ENCODE assay signal across 18 cellular contexts in genomic region chr17:21296097-21297025, GRCh38. TPM values are rescaled to one million over a fixed set of nuclear protein-coding genes. Genes with fewer than 3 reads are reported as not detected.
A peak's percentile ranks its signal among the peaks of the same experiment; 100 is the strongest.
DNase-seq lines count a peak whose midpoint lies in the region; ATAC-seq and TF ChIP-seq lines count a peak whose summit lies in the region.
"Had no signal": no experiment of that assay in that cellular context is flagged by ENCODE, and none has a peak within 500 bp of the region (broad histone marks: within the 10 kb centered on the region; RNA-seq: fewer than 3 reads in every experiment).

No MANE protein-coding gene starts in this region.

- ATAC-seq in activated naive CD8-positive, alpha-beta T cell treated with anti-CD3 and anti-CD28 coated beads, Interleukin-2, amount 50 U/mL, for 24 hours = no peak
- ATAC-seq in WTC11 (no peak), left lobe of liver (peak; percentile 60), upper lobe of right lung (no peak)
- ATAC-seq: T-cell had no signal

- peaks cover 10% of the 10 kb centered on the region for H3K4me1 Mint-ChIP-seq in activated naive CD8-positive, alpha-beta T cell treated with anti-CD3 and anti-CD28 coated beads for 36 hours
- peaks cover 15% of the 10 kb centered on the region for H3K4me1 Mint-ChIP-seq in activated naive CD8-positive, alpha-beta T cell treated with anti-CD3 and anti-CD28 coated beads, Interleukin-2, amount 50 U/mL, for 24 hours
- no peaks in the 10 kb centered on the region for H3K4me1 Mint-ChIP-seq in WTC11
- H3K4me1 Mint-ChIP-seq: mesothelial cell of epicardium had no signal

- no peak overlapping the region for H3K4me3 ChIP-seq in upper lobe of right lung
- H3K4me3 ChIP-seq: tibial artery had no signal

- H3K9me3 ChIP-seq in upper lobe of right lung = no peaks in the 10 kb centered on the region
- H3K9me3 ChIP-seq: tibial artery had no signal

- POLR2A ChIA-PET in WTC11 (lab: Charles Lee) = no interaction called here

- H3K4me1 ChIP-seq in upper lobe of right lung = no peaks in the 10 kb centered on the region

- H3K27ac Mint-ChIP-seq in activated naive CD8-positive, alpha-beta T cell treated with anti-CD3 and anti-CD28 coated beads for 36 hours = peak overlapping the region; percentile 16
- H3K27ac Mint-ChIP-seq in activated naive CD8-positive, alpha-beta T cell treated with anti-CD3 and anti-CD28 coated beads, Interleukin-2, amount 50 U/mL, for 24 hours = no peak overlapping the region
- H3K27ac Mint-ChIP-seq in WTC11 = peak overlapping the region; percentile 76; the same call in 1 of the 2 replicates
- H3K27ac Mint-ChIP-seq: activated naive CD8-positive, alpha-beta T cell treated with anti-CD3 and anti-CD28 coated beads, Interleukin-2, amount 10 ng/mL, durations not matched to agents 7 days and 5 days; mesothelial cell of epicardium had no signal

- no peak for DNase-seq in activated naive CD8-positive, alpha-beta T cell treated with anti-CD3 and anti-CD28 coated beads for 36 hours
- no peak for DNase-seq in activated naive CD8-positive, alpha-beta T cell treated with anti-CD3 and anti-CD28 coated beads, Interleukin-2, amount 50 U/mL, for 24 hours
- DNase-seq in WTC11 (ENCODE audit: low spot score) (no peak), left lobe of liver (ENCODE audit: low spot score) (no peak), upper lobe of right lung (peak; percentile 64), islet precursor cell (no peak), dedifferentiated amniotic fluid mesenchymal stem cell (ENCODE audit: extremely low spot score) (no peak)
- DNase-seq in activated CD4-positive, CD25-positive, alpha-beta regulatory T cell (lab: John Stamatoyannopoulos, UW) = no peak
- DNase-seq: activated CD8-positive, alpha-beta memory T cell treated with anti-CD3 and anti-CD28 coated beads for 24 hours; activated naive CD8-positive, alpha-beta T cell treated with anti-CD3 and anti-CD28 coated beads, Interleukin-2, amount 10 ng/mL, durations not matched to agents 7 days and 5 days; effector memory CD4-positive, alpha-beta T cell; EL; hippocampal formation; NCI-H526; retina; T-cell; tibial artery had no signal

- H3K4me3 Mint-ChIP-seq in activated naive CD8-positive, alpha-beta T cell treated with anti-CD3 and anti-CD28 coated beads for 36 hours = no peak overlapping the region
- no peak overlapping the region for H3K4me3 Mint-ChIP-seq in activated naive CD8-positive, alpha-beta T cell treated with anti-CD3 and anti-CD28 coated beads, Interleukin-2, amount 50 U/mL, for 24 hours
- no peak overlapping the region for H3K4me3 Mint-ChIP-seq in WTC11
- H3K4me3 Mint-ChIP-seq: activated naive CD8-positive, alpha-beta T cell treated with anti-CD3 and anti-CD28 coated beads, Interleukin-2, amount 10 ng/mL, durations not matched to agents 7 days and 5 days; mesothelial cell of epicardium; T-cell had no signal

- peaks cover 32% of the 10 kb centered on the region for H3K36me3 ChIP-seq in upper lobe of right lung

- CTCF ChIA-PET in WTC11 (lab: Charles Lee) = interaction anchor here (0.5 to 1.3 kb wide), 3 partner anchors 13 to 215 kb away, joined by 3 to 5 read pairs (median 4); no protein-coding TSS in a partner anchor

- H3K27me3 Mint-ChIP-seq in activated naive CD8-positive, alpha-beta T cell treated with anti-CD3 and anti-CD28 coated beads for 36 hours = peaks cover 3% of the 10 kb centered on the region
- no peaks in the 10 kb centered on the region for H3K27me3 Mint-ChIP-seq in activated naive CD8-positive, alpha-beta T cell treated with anti-CD3 and anti-CD28 coated beads, Interleukin-2, amount 50 U/mL, for 24 hours
- H3K27me3 Mint-ChIP-seq in WTC11 (ENCODE audit: low read depth) = peaks cover 3% of the 10 kb centered on the region; the same call in 1 of the 2 replicates
- H3K27me3 Mint-ChIP-seq: activated naive CD8-positive, alpha-beta T cell treated with anti-CD3 and anti-CD28 coated beads, Interleukin-2, amount 10 ng/mL, durations not matched to agents 7 days and 5 days had no signal

- no peak for TF ChIP-seq CTCF in WTC11 (IDR thresholded peaks at IDR 0.05)
- TF ChIP-seq CTCF in upper lobe of right lung (IDR thresholded peaks at IDR 0.05) = no peak

- H3K9me3 Mint-ChIP-seq in activated naive CD8-positive, alpha-beta T cell treated with anti-CD3 and anti-CD28 coated beads for 36 hours = no peaks in the 10 kb centered on the region
- H3K9me3 Mint-ChIP-seq in activated naive CD8-positive, alpha-beta T cell treated with anti-CD3 and anti-CD28 coated beads, Interleukin-2, amount 50 U/mL, for 24 hours = no peaks in the 10 kb centered on the region
- H3K9me3 Mint-ChIP-seq in WTC11 = peaks cover 14% of the 10 kb centered on the region
- H3K9me3 Mint-ChIP-seq: activated naive CD8-positive, alpha-beta T cell treated with anti-CD3 and anti-CD28 coated beads, Interleukin-2, amount 10 ng/mL, durations not matched to agents 7 days and 5 days had no signal

- no peaks in the 10 kb centered on the region for H3K27me3 ChIP-seq in upper lobe of right lung
- H3K27me3 ChIP-seq: tibial artery had no signal

- intact Hi-C loops in upper lobe of right lung (cut with DNase I) = no loop called here

- H3K27ac ChIP-seq in upper lobe of right lung = no peak overlapping the region

- H3K36me3 Mint-ChIP-seq in activated naive CD8-positive, alpha-beta T cell treated with anti-CD3 and anti-CD28 coated beads for 36 hours = peaks cover 18% of the 10 kb centered on the region
- peaks cover 37% of the 10 kb centered on the region for H3K36me3 Mint-ChIP-seq in activated naive CD8-positive, alpha-beta T cell treated with anti-CD3 and anti-CD28 coated beads, Interleukin-2, amount 50 U/mL, for 24 hours (ENCODE audit: low read depth)
- peaks cover 54% of the 10 kb centered on the region for H3K36me3 Mint-ChIP-seq in WTC11

TF ChIP-seq in WTC11, 78 proteins besides CTCF, POLR2A, EP300 and RAD21 (continues in another document):
- TF ChIP-seq ERG (CRISPR knock-in tag; IDR thresholded peaks at IDR 0.05) (no peak), AR (CRISPR knock-in tag; IDR thresholded peaks at IDR 0.05) (no peak), SMAD4 (CRISPR knock-in tag; IDR thresholded peaks at IDR 0.05) (no peak), ZNF416 (CRISPR knock-in tag; IDR thresholded peaks at IDR 0.05) (no peak), E2F1 (CRISPR knock-in tag; IDR thresholded peaks at IDR 0.05) (no peak), ETV6 (CRISPR knock-in tag; IDR thresholded peaks at IDR 0.05) (no peak), NFE2L1 (CRISPR knock-in tag; IDR thresholded peaks at IDR 0.05) (no peak), EMX1 (CRISPR knock-in tag; IDR thresholded peaks at IDR 0.05) (no peak)

RNA-seq across cellular contexts. Expression of gene MAP2K3, which starts 11.8 kb away (rescaled TPM):
- 100 to 1,000 TPM; 136 to 139 TPM for total RNA-seq in activated naive CD8-positive, alpha-beta T cell treated with anti-CD3 and anti-CD28 coated beads for 36 hours
- total RNA-seq in WTC11 (2021) (33.7 to 39.7 TPM (median 35.3 TPM) in 3 replicates), left lobe of liver (71.5 TPM), upper lobe of right lung (68.3 TPM)

RNA-seq across cellular contexts. Expression of gene NATD1, which starts 43.2 kb away (rescaled TPM):
- total RNA-seq in activated naive CD8-positive, alpha-beta T cell treated with anti-CD3 and anti-CD28 coated beads for 36 hours = 1 to 10 TPM in 1 of 2 experiments, under 1 TPM in 1; 0.90 to 1.1 TPM
- total RNA-seq in WTC11 (2021) = 10.1 to 11.2 TPM (median 11.1 TPM) in 3 replicates
- total RNA-seq in left lobe of liver = 5.9 TPM
- total RNA-seq in upper lobe of right lung = 19.5 TPM
